ENCODE assay signal across 25 cellular contexts in the genomic region with DNA sequence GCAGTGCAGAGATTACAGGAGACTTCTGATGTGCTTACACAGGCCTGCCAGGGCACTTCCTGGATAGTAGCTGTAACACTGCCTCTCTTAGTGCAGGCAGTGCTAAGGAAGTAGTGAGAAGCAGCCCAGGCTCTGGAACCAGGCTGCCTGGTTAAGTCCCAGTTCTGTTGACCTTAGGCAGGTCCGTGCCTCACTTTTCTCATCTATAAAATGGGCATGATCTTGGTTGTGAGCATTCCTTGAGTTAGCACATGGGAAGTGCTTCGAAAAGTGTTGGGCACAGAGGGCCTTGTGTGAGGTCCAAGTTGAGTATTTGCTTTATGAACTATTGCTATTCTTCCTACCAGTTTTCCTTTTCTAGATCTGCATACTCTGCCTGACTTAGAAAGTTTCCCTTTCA.
DNase-seq lines count a peak whose midpoint lies in the region; ATAC-seq and TF ChIP-seq lines count a peak whose summit lies in the region.
"Had no signal": no experiment of that assay in that cellular context is flagged by ENCODE, and none has a peak within 500 bp of the region (broad histone marks: within the 10 kb centered on the region; RNA-seq: fewer than 3 reads in every experiment).

No MANE protein-coding gene starts in this region.

- H3K9me3 ChIP-seq in BLaER1 treated with 17β-estradiol and CSF1 and Interleukin-3, amounts not matched to agents 10 nM and 100 nM (replicated peaks in 1 of 11) = no peaks in the 10 kb centered on the region
- H3K9me3 ChIP-seq in CD8-positive, alpha-beta T cell (ENCODE audit: low read length) = no peaks in the 10 kb centered on the region
- H3K9me3 ChIP-seq: Caco-2, thyroid gland had no signal

- ATAC-seq in CD8-positive, alpha-beta T cell = no peak
- ATAC-seq in HG03159 (IDR thresholded peaks at IDR 0.05; ENCODE audit: unreplicated experiment) = no peak
- no peak for ATAC-seq in stimulated activated naive B cell treated with anti-CD40 and anti-IgM and Interleukin-4, amounts not matched to agents 10 μg/mL and 1 μg/mL and 100 μg/mL, for 72 hours (replicated peaks)
- ATAC-seq: activated CD4-positive, CD25-positive, alpha-beta regulatory T cell treated with anti-CD3 and anti-CD28 coated beads, Interleukin-2, amount 50 U/mL, for 24 hours; activated CD8-positive, alpha-beta T cell treated with anti-CD3 and anti-CD28 coated beads for 36 hours; activated naive CD4-positive, alpha-beta T cell treated with anti-CD3 and anti-CD28 coated beads, Interleukin-2, amount 50 U/mL, for 72 hours; activated T-helper 17 cell treated with anti-CD3 and anti-CD28 coated beads, Interleukin-2, amount 50 U/mL, for 72 hours; naive thymus-derived CD4-positive, alpha-beta T cell; stimulated activated naive CD8-positive, alpha-beta T cell treated with anti-CD3 and anti-CD28 coated beads, Interleukin-15, amount 100 ng/mL, for 72 hours had no signal

- H3K27me3 ChIP-seq in BLaER1 treated with 17β-estradiol and CSF1 and Interleukin-3, amounts not matched to agents 10 nM and 100 nM = no peaks in the 10 kb centered on the region
- H3K27me3 ChIP-seq in CD8-positive, alpha-beta T cell (ENCODE audit: insufficient read depth, low read length) = no peaks in the 10 kb centered on the region

- no peak for TF ChIP-seq CTCF in coronary artery (IDR thresholded peaks at IDR 0.05)
- no peak for TF ChIP-seq CTCF in progenitor cell of endocrine pancreas (IDR thresholded peaks at IDR 0.05; ENCODE audit: unreplicated experiment)
- no peak for TF ChIP-seq CTCF in CD8-positive, alpha-beta T cell (IDR thresholded peaks at IDR 0.05)

- H3K4me1 ChIP-seq in BLaER1 treated with 17β-estradiol and CSF1 and Interleukin-3, amounts not matched to agents 10 nM and 100 nM = peaks cover 0 to 61% (median 41%) of the 10 kb centered on the region in 10 experiments; a peak in 15 of 20 replicates
- no peaks in the 10 kb centered on the region for H3K4me1 ChIP-seq in CD8-positive, alpha-beta T cell (ENCODE audit: insufficient read depth, low read length)
- H3K4me1 ChIP-seq: Caco-2 had no signal

- H3K36me3 Mint-ChIP-seq in progenitor cell of endocrine pancreas (ENCODE audit: insufficient read depth) = no peaks in the 10 kb centered on the region
- no peaks in the 10 kb centered on the region for H3K36me3 Mint-ChIP-seq in CD8-positive, alpha-beta T cell
- no peaks in the 10 kb centered on the region for H3K36me3 Mint-ChIP-seq in stimulated activated naive B cell treated with anti-CD40 and anti-IgM and Interleukin-4, amounts not matched to agents 10 μg/mL and 1 μg/mL and 100 μg/mL, for 72 hours
- H3K36me3 Mint-ChIP-seq: activated naive CD4-positive, alpha-beta T cell treated with anti-CD3 and anti-CD28 coated beads, Interleukin-2, amount 50 U/mL, for 72 hours; naive thymus-derived CD4-positive, alpha-beta T cell had no signal

- H3K9me3 Mint-ChIP-seq in progenitor cell of endocrine pancreas (ENCODE audit: low read depth) = no peaks in the 10 kb centered on the region
- no peaks in the 10 kb centered on the region for H3K9me3 Mint-ChIP-seq in CD8-positive, alpha-beta T cell
- no peaks in the 10 kb centered on the region for H3K9me3 Mint-ChIP-seq in stimulated activated naive B cell treated with anti-CD40 and anti-IgM and Interleukin-4, amounts not matched to agents 10 μg/mL and 1 μg/mL and 100 μg/mL, for 72 hours
- H3K9me3 Mint-ChIP-seq: activated CD8-positive, alpha-beta T cell treated with anti-CD3 and anti-CD28 coated beads for 36 hours; activated naive CD4-positive, alpha-beta T cell treated with anti-CD3 and anti-CD28 coated beads, Interleukin-2, amount 50 U/mL, for 72 hours; activated T-helper 17 cell treated with anti-CD3 and anti-CD28 coated beads, Interleukin-2, amount 50 U/mL, for 72 hours; mesothelial cell of epicardium; stimulated activated naive CD8-positive, alpha-beta T cell treated with anti-CD3 and anti-CD28 coated beads, Interleukin-15, amount 100 ng/mL, for 72 hours had no signal

- H3K27ac Mint-ChIP-seq in progenitor cell of endocrine pancreas = peak overlapping the region; percentile 81
- no peak overlapping the region for H3K27ac Mint-ChIP-seq in CD8-positive, alpha-beta T cell
- no peak overlapping the region for H3K27ac Mint-ChIP-seq in stimulated activated naive B cell treated with anti-CD40 and anti-IgM and Interleukin-4, amounts not matched to agents 10 μg/mL and 1 μg/mL and 100 μg/mL, for 72 hours
- H3K27ac Mint-ChIP-seq: activated CD8-positive, alpha-beta T cell treated with anti-CD3 and anti-CD28 coated beads for 36 hours; activated naive CD4-positive, alpha-beta T cell treated with anti-CD3 and anti-CD28 coated beads, Interleukin-2, amount 50 U/mL, for 72 hours; activated T-helper 17 cell treated with anti-CD3 and anti-CD28 coated beads, Interleukin-2, amount 50 U/mL, for 72 hours; mesothelial cell of epicardium; naive thymus-derived CD4-positive, alpha-beta T cell; stimulated activated naive CD8-positive, alpha-beta T cell treated with anti-CD3 and anti-CD28 coated beads, Interleukin-15, amount 100 ng/mL, for 72 hours had no signal

- H3K4me3 ChIP-seq in BLaER1 treated with 17β-estradiol and CSF1 and Interleukin-3, amounts not matched to agents 10 nM and 100 nM = no peak overlapping the region
- no peak overlapping the region for H3K4me3 ChIP-seq in coronary artery
- H3K4me3 ChIP-seq in CD8-positive, alpha-beta T cell (ENCODE audit: low read depth, low read length) = no peak overlapping the region
- H3K4me3 ChIP-seq: dorsolateral prefrontal cortex, skin epidermis, thyroid gland had no signal

- peaks cover 4% of the 10 kb centered on the region for H3K4me1 Mint-ChIP-seq in progenitor cell of endocrine pancreas (ENCODE audit: low read depth)
- H3K4me1 Mint-ChIP-seq in CD8-positive, alpha-beta T cell (ENCODE audit: low read depth) = no peaks in the 10 kb centered on the region
- H3K4me1 Mint-ChIP-seq in stimulated activated naive B cell treated with anti-CD40 and anti-IgM and Interleukin-4, amounts not matched to agents 10 μg/mL and 1 μg/mL and 100 μg/mL, for 72 hours = peaks cover 2 to 5% of the 10 kb centered on the region in 2 donors
- H3K4me1 Mint-ChIP-seq: activated T-helper 17 cell treated with anti-CD3 and anti-CD28 coated beads, Interleukin-2, amount 50 U/mL, for 72 hours; naive thymus-derived CD4-positive, alpha-beta T cell; stimulated activated naive CD8-positive, alpha-beta T cell treated with anti-CD3 and anti-CD28 coated beads, Interleukin-15, amount 100 ng/mL, for 72 hours had no signal

- no peaks in the 10 kb centered on the region for H3K36me3 ChIP-seq in BLaER1 treated with 17β-estradiol and CSF1 and Interleukin-3, amounts not matched to agents 10 nM and 100 nM
- H3K36me3 ChIP-seq in CD8-positive, alpha-beta T cell (ENCODE audit: insufficient read depth, low read length) = no peaks in the 10 kb centered on the region
- H3K36me3 ChIP-seq: thyroid gland had no signal

- intact Hi-C loops in CD8-positive, alpha-beta T cell (cut with DNase I, micrococcal nuclease) = no loop called here

- H4K20me1 ChIP-seq in BLaER1 treated with 17β-estradiol and CSF1 and Interleukin-3, amounts not matched to agents 10 nM and 100 nM = no peaks in the 10 kb centered on the region; a peak in 1 of 22 replicates

- H3K27ac ChIP-seq in BLaER1 treated with 17β-estradiol and CSF1 and Interleukin-3, amounts not matched to agents 10 nM and 100 nM = no peak overlapping the region
- peak overlapping the region; percentile 44 to 64 for H3K27ac ChIP-seq in coronary artery
- H3K27ac ChIP-seq in CD8-positive, alpha-beta T cell (ENCODE audit: low read depth, low read length) = no peak overlapping the region
- H3K27ac ChIP-seq: dorsolateral prefrontal cortex, thyroid gland had no signal

- H3K4me2 ChIP-seq in BLaER1 treated with 17β-estradiol and CSF1 and Interleukin-3, amounts not matched to agents 10 nM and 100 nM = peak overlapping the region in 7 of 11 experiments; percentile 55 to 84 (median 76); a peak in 14 of 22 replicates

- no peak overlapping the region for H3K4me3 Mint-ChIP-seq in progenitor cell of endocrine pancreas (ENCODE audit: low read depth)
- H3K4me3 Mint-ChIP-seq in CD8-positive, alpha-beta T cell = no peak overlapping the region
- H3K4me3 Mint-ChIP-seq in stimulated activated naive B cell treated with anti-CD40 and anti-IgM and Interleukin-4, amounts not matched to agents 10 μg/mL and 1 μg/mL and 100 μg/mL, for 72 hours = no peak overlapping the region
- H3K4me3 Mint-ChIP-seq: activated CD8-positive, alpha-beta T cell treated with anti-CD3 and anti-CD28 coated beads for 36 hours; activated T-helper 17 cell treated with anti-CD3 and anti-CD28 coated beads, Interleukin-2, amount 50 U/mL, for 72 hours; mesothelial cell of epicardium; naive thymus-derived CD4-positive, alpha-beta T cell; stimulated activated naive CD8-positive, alpha-beta T cell treated with anti-CD3 and anti-CD28 coated beads, Interleukin-15, amount 100 ng/mL, for 72 hours had no signal

- DNase-seq in NOMO-1 treated with DMSO at 0.1 percent for 48 hours (lab: John Stamatoyannopoulos, UW; ENCODE audit: unreplicated experiment) = peak; percentile 32
- DNase-seq in coronary artery (ENCODE audit: low spot score) = no peak
- DNase-seq in progenitor cell of endocrine pancreas (ENCODE audit: low spot score, unreplicated experiment) = no peak
- DNase-seq in CD8-positive, alpha-beta T cell = no peak
- no peak for DNase-seq in 8988T
- DNase-seq in stimulated activated naive B cell treated with anti-CD40 and anti-IgM and Interleukin-4, amounts not matched to agents 10 μg/mL and 1 μg/mL and 100 μg/mL, for 72 hours = no peak
- DNase-seq: activated CD8-positive, alpha-beta T cell treated with anti-CD3 and anti-CD28 coated beads for 36 hours; anterior cingulate cortex; Caco-2; central memory CD4-positive, alpha-beta T cell; dorsolateral prefrontal cortex; hypothalamus; naive thymus-derived CD4-positive, alpha-beta T cell; NCI-H1694 treated with DMSO at 0.1 percent for 48 hours; NCI-H2171 treated with DMSO at 0.1 percent for 48 hours; occipital lobe; stimulated activated naive CD8-positive, alpha-beta T cell treated with anti-CD3 and anti-CD28 coated beads, Interleukin-15, amount 100 ng/mL, for 72 hours had no signal

- H3K27me3 Mint-ChIP-seq in progenitor cell of endocrine pancreas = peaks cover 74% of the 10 kb centered on the region
- no peaks in the 10 kb centered on the region for H3K27me3 Mint-ChIP-seq in CD8-positive, alpha-beta T cell (ENCODE audit: low read depth)
- no peaks in the 10 kb centered on the region for H3K27me3 Mint-ChIP-seq in stimulated activated naive B cell treated with anti-CD40 and anti-IgM and Interleukin-4, amounts not matched to agents 10 μg/mL and 1 μg/mL and 100 μg/mL, for 72 hours
- H3K27me3 Mint-ChIP-seq: activated CD8-positive, alpha-beta T cell treated with anti-CD3 and anti-CD28 coated beads for 36 hours had no signal

- POLR2A ChIA-PET in CD8-positive, alpha-beta T cell (lab: Charles Lee) = no interaction called here

- H3K9ac ChIP-seq in BLaER1 treated with 17β-estradiol and CSF1 and Interleukin-3, amounts not matched to agents 10 nM and 100 nM = no peak overlapping the region

- CTCF ChIA-PET in CD8-positive, alpha-beta T cell (lab: Charles Lee) = no interaction called here

Comparison
In these comparisons a context has a peak if more than half of its experiments do, and no peak if none do; other contexts are left out.
1. H3K27ac ChIP-seq: peak in coronary artery (2 of 2); none in BLaER1 treated with 17β-estradiol and CSF1 and Interleukin-3, amounts not matched to agents 10 nM and 100 nM (0 of 11) and CD8-positive, alpha-beta T cell (single experiment).